Comparison of ENCODE assay signal across 1 cellular context in genomic region chr3:57806195-57806594, GRCh38.
A peak's percentile ranks its signal among the peaks of the same experiment; 100 is the strongest.
TF ChIP-seq lines count a peak whose summit lies in the region.

No MANE protein-coding gene starts in this region.

TF ChIP-seq in HEK293, 187 proteins besides CTCF, POLR2A, EP300 and RAD21:
- peak; percentile 78 for TF ChIP-seq ZNF580 (tag by site-specific recombination; IDR thresholded peaks at IDR 0.05)
- peak; percentile 98 for TF ChIP-seq ZNF146 (tag by site-specific recombination; IDR thresholded peaks at IDR 0.05)
